ENCODE assay signal across 9 cellular contexts in the genomic region with DNA sequence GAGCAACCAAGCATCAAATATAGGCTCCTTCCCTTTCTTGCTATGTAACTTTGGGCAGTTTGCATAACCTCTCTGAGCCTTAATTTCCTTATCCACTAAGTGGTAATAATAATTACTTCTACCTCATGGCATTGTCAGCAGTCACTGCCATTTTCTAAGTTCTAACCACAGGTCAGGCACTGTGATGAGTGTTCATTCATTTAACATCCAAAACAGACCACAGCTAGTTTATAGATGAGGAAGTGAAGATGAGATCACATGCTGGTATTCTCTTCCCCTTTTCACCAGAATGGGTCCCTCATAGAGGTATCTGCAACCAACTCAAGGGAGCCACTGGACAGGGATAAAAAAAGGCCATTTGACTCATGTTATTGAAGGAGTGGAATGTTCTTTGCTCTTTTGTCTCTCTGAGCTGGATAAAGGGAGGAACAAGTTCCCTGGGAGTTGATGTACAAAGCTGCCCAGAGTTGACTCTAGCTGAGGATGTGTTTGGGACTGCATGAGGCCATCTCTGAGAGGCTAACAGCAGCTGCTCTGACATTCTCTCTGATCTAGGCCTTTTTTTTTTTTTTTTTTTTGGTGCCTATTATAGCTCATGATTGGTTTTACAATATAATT.
A peak's percentile ranks its signal among the peaks of the same experiment; 100 is the strongest.
DNase-seq lines count a peak whose midpoint lies in the region; ATAC-seq and TF ChIP-seq lines count a peak whose summit lies in the region.
"Had no signal": no experiment of that assay in that cellular context is flagged by ENCODE, and none has a peak within 500 bp of the region (broad histone marks: within the 10 kb centered on the region; RNA-seq: fewer than 3 reads in every experiment).

No MANE protein-coding gene starts in this region.

- no peaks in the 10 kb centered on the region for H3K27me3 ChIP-seq in prostate gland (replicated peaks; ENCODE audit: insufficient read depth)

- H3K9me3 ChIP-seq in prostate gland = no peaks in the 10 kb centered on the region

- no peak overlapping the region for H3K4me3 ChIP-seq in prostate gland
- H3K4me3 ChIP-seq in coronary artery = no peak overlapping the region

- intact Hi-C loops in prostate gland (cut with DNase I) = no loop called here

- TF ChIP-seq CTCF in prostate gland (IDR thresholded peaks at IDR 0.05) = no peak
- no peak for TF ChIP-seq CTCF in coronary artery (IDR thresholded peaks at IDR 0.05)

- no peaks in the 10 kb centered on the region for H3K36me3 ChIP-seq in prostate gland

- no peak for TF ChIP-seq POLR2A in prostate gland (IDR thresholded peaks at IDR 0.05)

- peak; percentile 95 for ATAC-seq in GM18520 (IDR thresholded peaks at IDR 0.05; ENCODE audit: unreplicated experiment)

- H3K4me1 ChIP-seq in prostate gland (replicated peaks) = no peaks in the 10 kb centered on the region

- H3K27ac ChIP-seq in prostate gland (no peak overlapping the region), coronary artery (no peak overlapping the region)

- DNase-seq in H4 (ENCODE audit: low spot score) = peak; percentile 21
- peak; percentile 51 for DNase-seq in M059J (ENCODE audit: low read depth)
- DNase-seq in kidney tubule cell (ENCODE audit: low spot score) = peak; percentile 75
- no peak for DNase-seq in prostate gland (ENCODE audit: low spot score)
- no peak for DNase-seq in nucleus accumbens (lab: John Stamatoyannopoulos, UW)
- DNase-seq in NCI-H1436 (lab: John Stamatoyannopoulos, UW) = no peak
- DNase-seq in coronary artery (ENCODE audit: low spot score) = no peak
- DNase-seq: right cardiac atrium had no signal

Comparison
In these comparisons a context has a peak if more than half of its experiments do, and no peak if none do; other contexts are left out.
1. DNase-seq: peak in H4 (single experiment), M059J (single experiment) and kidney tubule cell (single experiment); none in prostate gland (single experiment), nucleus accumbens (0 of 56), NCI-H1436 (single experiment) and coronary artery (single experiment).